ENCODE assay signal across 12 cellular contexts in genomic region chr7:14834456-14834855, GRCh38.
A peak's percentile ranks its signal among the peaks of the same experiment; 100 is the strongest.
DNase-seq lines count a peak whose midpoint lies in the region; ATAC-seq and TF ChIP-seq lines count a peak whose summit lies in the region.
"Had no signal": no experiment of that assay in that cellular context is flagged by ENCODE, and none has a peak within 500 bp of the region (broad histone marks: within the 10 kb centered on the region; RNA-seq: fewer than 3 reads in every experiment).

No MANE protein-coding gene starts in this region.

- TF ChIP-seq CTCF in H9 (conservative IDR thresholded peaks at IDR 0.05) (no peak), heart left ventricle (IDR thresholded peaks at IDR 0.05) (no peak), dorsolateral prefrontal cortex (IDR thresholded peaks at IDR 0.05 in 54 of 56, conservative IDR thresholded peaks at IDR 0.05 in 2 of 56; ENCODE audit: low read depth in 1 of 56, partially characterized antibody in 56 of 56) (no peak), left lung (IDR thresholded peaks at IDR 0.05) (no peak)

- H3K23me2 ChIP-seq in H9 (ENCODE audit: insufficient read length, low read depth, low read length, poor library complexity, severe bottlenecking), result no peaks in the 10 kb centered on the region

- no peak overlapping the region for H2AK5ac ChIP-seq in H9 (ENCODE audit: insufficient read length, low read length)

- no peak overlapping the region for H3K4me2 ChIP-seq in H9 (ENCODE audit: insufficient read depth, insufficient read length, low read length)

- H3K9me3 Mint-ChIP-seq in H9, result peaks cover 2 to 4% of the 10 kb centered on the region in 2 experiments; a peak in 2 of 5 replicates

- no peak overlapping the region for H3T11ph ChIP-seq in H9 (ENCODE audit: low read length)

- H3K23ac ChIP-seq in H9 (ENCODE audit: insufficient read length, low read depth, low read length), result no peak overlapping the region

- H3K4ac ChIP-seq in H9 (ENCODE audit: low read depth, low read length), result no peak overlapping the region

- TF ChIP-seq POLR2A in heart left ventricle (IDR thresholded peaks at IDR 0.05), result no peak

- peak overlapping the region; percentile 46 to 95 (median 75); a peak in 5 of 7 replicates for H3K27ac Mint-ChIP-seq in H9
- H3K27ac Mint-ChIP-seq: progenitor cell of endocrine pancreas; stimulated activated naive CD8-positive, alpha-beta T cell treated with anti-CD3 and anti-CD28 coated beads, Interleukin-15, Interleukin-2, amounts not matched to agents 100 ng/mL and 50 ng/mL, for 24 hours had no signal

- H3K27ac ChIP-seq in H9 (ENCODE audit: insufficient read length, low read depth, low read length) (no peak overlapping the region), heart left ventricle (peak overlapping the region in 8 of 12 donors; percentile 28 to 85 (median 76)), dorsolateral prefrontal cortex (peak overlapping the region in 7 of 59 donors; percentile 1 to 65 (median 10)), left lung (no peak overlapping the region)

- H3K4me3 ChIP-seq in heart left ventricle (no peak overlapping the region), dorsolateral prefrontal cortex (no peak overlapping the region), left lung (no peak overlapping the region)

- no peak overlapping the region for H3K18ac ChIP-seq in H9 (ENCODE audit: insufficient read length, low read depth, low read length)

- no peak overlapping the region for H2BK5ac ChIP-seq in H9 (ENCODE audit: insufficient read length, low read length)

- no peak overlapping the region for H3K56ac ChIP-seq in H9 (ENCODE audit: insufficient read length, low read depth, low read length)

- H3K4me1 ChIP-seq in H9 (ENCODE audit: insufficient read depth, low read length) (peaks cover 13% of the 10 kb centered on the region), heart left ventricle (peaks cover 0 to 32% (median 16%) of the 10 kb centered on the region in 12 donors), left lung (no peaks in the 10 kb centered on the region)

- intact Hi-C loops in heart left ventricle (cut with DNase I) (loop anchor here in 1 of 10 donors (10.0 kb wide), 1 partner anchor 70 kb away; no protein-coding TSS in a partner anchor), dorsolateral prefrontal cortex (cut with DNase I) (no loop called here), left lung (cut with DNase I) (no loop called here)

- no peaks in the 10 kb centered on the region for H3K79me1 ChIP-seq in H9 (ENCODE audit: insufficient read depth, low read depth, low read length, poor library complexity, severe bottlenecking)

- no peak overlapping the region for H3K9ac ChIP-seq in H9 (ENCODE audit: extremely low read depth, insufficient read length, low read length)

- no peaks in the 10 kb centered on the region for H4K20me1 ChIP-seq in H9 (ENCODE audit: control insufficient read depth, insufficient read depth, insufficient read length)

- H3K36me3 ChIP-seq in heart left ventricle, result no peaks in the 10 kb centered on the region
- H3K36me3 ChIP-seq in left lung, result no peaks in the 10 kb centered on the region

- H4K8ac ChIP-seq in H9 (replicated peaks; ENCODE audit: insufficient read length, low read depth, low read length), result no peak overlapping the region

- no peaks in the 10 kb centered on the region for H3K27me3 Mint-ChIP-seq in H9 (ENCODE audit: low read depth)
- H3K27me3 Mint-ChIP-seq: stimulated activated naive CD8-positive, alpha-beta T cell treated with anti-CD3 and anti-CD28 coated beads, Interleukin-15, Interleukin-2, amounts not matched to agents 100 ng/mL and 50 ng/mL, for 24 hours had no signal

- H3K9me3 ChIP-seq in H9 (ENCODE audit: control insufficient read depth, low read depth, low read length) (no peaks in the 10 kb centered on the region), heart left ventricle (peaks cover 0 to 6% (median 0%) of the 10 kb centered on the region in 12 donors), left lung (no peaks in the 10 kb centered on the region)

- H3K27me3 ChIP-seq in H9 (ENCODE audit: insufficient read depth, low read length) (no peaks in the 10 kb centered on the region), heart left ventricle (no peaks in the 10 kb centered on the region), dorsolateral prefrontal cortex (no peaks in the 10 kb centered on the region), left lung (no peaks in the 10 kb centered on the region)

- H4K91ac ChIP-seq in H9 (ENCODE audit: insufficient read length, low read depth, low read length), result no peak overlapping the region

- H3K4me1 Mint-ChIP-seq in H9, result peaks cover 47 to 50% of the 10 kb centered on the region in 2 experiments

- no CpG with 5 or more reads among the region's 3 CpGs for WGBS in H9 (ENCODE audit: extremely low coverage, insufficient read length, low lambda C conversion rate)
- WGBS in heart left ventricle, 4 donors, result 32 to 61% (median 54%) methylated on average over 3 of the region's 3 CpGs

- H4K5ac ChIP-seq in H9 (ENCODE audit: insufficient read length, low read depth, low read length), result no peak overlapping the region

- no peak overlapping the region for H2AFZ ChIP-seq in H9 (ENCODE audit: low read length)

- no peak overlapping the region for H2BK12ac ChIP-seq in H9 (ENCODE audit: insufficient read length, low read depth, low read length)

- H2BK20ac ChIP-seq in H9 (ENCODE audit: low read depth, low read length, poor library complexity, severe bottlenecking), result no peak overlapping the region

- H3K4me3 Mint-ChIP-seq in H9, result no peak overlapping the region
- H3K4me3 Mint-ChIP-seq: stimulated activated naive CD8-positive, alpha-beta T cell treated with anti-CD3 and anti-CD28 coated beads, Interleukin-15, Interleukin-2, amounts not matched to agents 100 ng/mL and 50 ng/mL, for 24 hours had no signal

- no peaks in the 10 kb centered on the region for H3K79me2 ChIP-seq in H9 (ENCODE audit: insufficient read depth, low read length)

- peak; percentile 70 to 80 (median 74) for ATAC-seq in heart left ventricle
- no peak for ATAC-seq in HG03280 (IDR thresholded peaks at IDR 0.05; ENCODE audit: unreplicated experiment)
- no peak for ATAC-seq in left lung

- no peak overlapping the region for H3K14ac ChIP-seq in H9 (ENCODE audit: insufficient read depth, low read length)

- H2BK15ac ChIP-seq in H9 (ENCODE audit: low read depth, low read length), result no peak overlapping the region

- DNase-seq in GM03348 (ENCODE audit: low spot score) (peak; percentile 48), H9 (no peak), NCI-H446 treated with DMSO at 0.1 percent for 48 hours (lab: John Stamatoyannopoulos, UW) (peak; percentile 88), heart left ventricle (peak in 4 of 5 donors; percentile 11 to 23 (median 20)), dorsolateral prefrontal cortex (no peak), left lung (no peak)
- DNase-seq in stimulated activated naive CD4-positive, alpha-beta T cell (lab: John Stamatoyannopoulos, UW), result no peak
- DNase-seq: amniotic stem cell, NCI-H187 treated with DMSO at 0.1 percent for 48 hours had no signal

- H2BK120ac ChIP-seq in H9 (ENCODE audit: low read depth, low read length, poor library complexity, severe bottlenecking), result no peak overlapping the region

- H3K36me3 Mint-ChIP-seq in H9 (ENCODE audit: insufficient read depth in 1 of 3, low read depth in 3 of 3), result peaks cover 0 to 11% (median 9%) of the 10 kb centered on the region in 3 experiments; a peak in 5 of 7 replicates

Comparison
In these comparisons a context has a peak if more than half of its experiments do, and no peak if none do; other contexts are left out.
1. DNase-seq: peak in GM03348 (single experiment), NCI-H446 treated with DMSO at 0.1 percent for 48 hours (single experiment) and heart left ventricle (4 of 5); none in H9 (single experiment), stimulated activated naive CD4-positive, alpha-beta T cell (0 of 6), dorsolateral prefrontal cortex (0 of 10) and left lung (0 of 2).
2. H3K27ac ChIP-seq: peak in heart left ventricle (8 of 12); none in H9 (single experiment) and left lung (0 of 2).
3. ATAC-seq: peak in heart left ventricle (4 of 4); none in HG03280 (single experiment) and left lung (single experiment).